ENCODE assay signal across 8 cellular contexts in the genomic region with DNA sequence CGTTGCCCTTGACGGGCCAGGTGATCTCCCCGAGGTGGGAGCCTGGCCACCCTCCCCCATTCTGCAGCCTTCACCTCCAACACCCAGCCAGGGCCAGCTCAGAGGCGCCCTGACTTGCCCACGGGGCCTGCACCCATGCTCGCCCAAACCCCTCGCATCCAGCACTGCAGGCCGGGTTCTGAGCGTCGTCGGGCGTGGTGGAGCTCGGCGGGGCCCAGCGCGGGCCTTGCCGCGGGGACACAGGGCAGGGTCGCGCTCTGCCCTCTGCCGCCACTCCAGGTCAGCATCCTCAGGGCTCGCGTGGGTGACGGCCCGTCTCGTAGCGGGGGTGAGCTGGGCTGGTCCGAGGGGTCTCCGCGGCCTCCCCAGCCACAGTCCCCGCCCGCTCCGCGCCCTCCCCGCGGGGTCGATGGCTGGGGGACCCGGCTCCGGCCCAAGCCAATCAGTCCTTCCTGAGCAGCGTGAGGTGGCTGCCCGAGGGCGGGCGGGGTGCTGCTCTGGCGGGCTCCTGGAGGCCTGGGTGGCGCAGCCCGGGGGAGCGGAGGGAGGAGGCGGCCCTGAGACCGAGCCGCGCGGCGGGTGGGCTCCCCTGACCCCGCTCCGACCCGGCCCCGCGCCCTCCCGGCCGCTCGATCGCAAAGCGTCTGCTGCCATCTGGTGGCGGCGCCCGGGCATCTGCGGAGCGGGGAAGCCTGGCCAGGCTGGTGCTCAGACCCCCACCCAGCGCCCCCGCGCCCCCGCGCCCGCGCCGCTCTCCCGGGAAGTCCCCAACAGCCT.
DNase-seq lines count a peak whose midpoint lies in the region; ATAC-seq and TF ChIP-seq lines count a peak whose summit lies in the region.

No MANE protein-coding gene starts in this region.

- peak; percentile 87 for ATAC-seq in GM19438 (IDR thresholded peaks at IDR 0.05; ENCODE audit: low read depth, unreplicated experiment)
- ATAC-seq in mucosa of descending colon, result peak; percentile 76
- ATAC-seq in GM21423 (IDR thresholded peaks at IDR 0.05; ENCODE audit: unreplicated experiment), result no peak

- H3K4me3 ChIP-seq in BE2C (ENCODE audit: low read depth, low read length) (peak overlapping the region; percentile 66), mucosa of descending colon (no peak overlapping the region)

- no peaks in the 10 kb centered on the region for H3K36me3 ChIP-seq in BE2C
- H3K36me3 ChIP-seq in mucosa of descending colon (ENCODE audit: low read depth), result no peaks in the 10 kb centered on the region

- H3K9me3 ChIP-seq in BE2C, result no peaks in the 10 kb centered on the region
- no peaks in the 10 kb centered on the region for H3K9me3 ChIP-seq in mucosa of descending colon

- H3K36me3 Mint-ChIP-seq in activated CD4-positive, alpha-beta memory T cell treated with anti-CD3 and anti-CD28 coated beads, Interleukin-2, amount 10 ng/mL, durations not matched to agents 7 days and 5 days (ENCODE audit: low read depth), result no peaks in the 10 kb centered on the region

- peak overlapping the region; percentile 60 for H3K4me3 Mint-ChIP-seq in activated CD4-positive, alpha-beta memory T cell treated with anti-CD3 and anti-CD28 coated beads, Interleukin-2, amount 10 ng/mL, durations not matched to agents 7 days and 5 days

- H3K4me1 ChIP-seq in BE2C (no peaks in the 10 kb centered on the region; the same call in 1 of the 2 replicates), mucosa of descending colon (ENCODE audit: low read depth) (peaks cover 5% of the 10 kb centered on the region)

- peaks cover 24% of the 10 kb centered on the region for H3K27me3 Mint-ChIP-seq in activated CD4-positive, alpha-beta memory T cell treated with anti-CD3 and anti-CD28 coated beads, Interleukin-2, amount 10 ng/mL, durations not matched to agents 7 days and 5 days

- H3K9me3 Mint-ChIP-seq in activated CD4-positive, alpha-beta memory T cell treated with anti-CD3 and anti-CD28 coated beads, Interleukin-2, amount 10 ng/mL, durations not matched to agents 7 days and 5 days, result no peaks in the 10 kb centered on the region

- TF ChIP-seq CTCF in BE2C (IDR thresholded peaks at IDR 0.05; ENCODE audit: low read depth, low read length) (peak; percentile 58), mucosa of descending colon (IDR thresholded peaks at IDR 0.05) (peak; percentile 82)

- H3K27me3 ChIP-seq in BE2C, result no peaks in the 10 kb centered on the region

- CTCF ChIA-PET in activated CD4-positive, alpha-beta memory T cell treated with anti-CD3 and anti-CD28 coated beads, Interleukin-2, amount 10 ng/mL, durations not matched to agents 7 days and 5 days (lab: Charles Lee), result interaction anchor here (0.7 to 6.7 kb wide), 16 partner anchors 12 to 201 kb away, joined by 3 to 62 read pairs (median 4); a partner anchor contains a TSS

- DNase-seq in BE2C, result peak; percentile 81
- peak; percentile 19 to 80 for DNase-seq in NCI-H1930 (lab: John Stamatoyannopoulos, UW)
- DNase-seq in activated CD4-positive, alpha-beta memory T cell treated with anti-CD3 and anti-CD28 coated beads, Interleukin-2, amount 10 ng/mL, durations not matched to agents 7 days and 5 days, result peak; percentile 67
- DNase-seq in effector CD8-positive, alpha-beta T cell (lab: John Stamatoyannopoulos, UW), result peak; percentile 60
- peak in 2 of 3 donors; percentile 68 to 69 for DNase-seq in mucosa of descending colon
- DNase-seq in stimulated activated CD8-positive, alpha-beta memory T cell treated with anti-CD3 and anti-CD28 coated beads, Interleukin-4, amount 100 ng/mL, for 24 hours (ENCODE audit: low read depth), result peak; percentile 55

- H3K27ac Mint-ChIP-seq in activated CD4-positive, alpha-beta memory T cell treated with anti-CD3 and anti-CD28 coated beads, Interleukin-2, amount 10 ng/mL, durations not matched to agents 7 days and 5 days, result no peak overlapping the region

- POLR2A ChIA-PET in activated CD4-positive, alpha-beta memory T cell treated with anti-CD3 and anti-CD28 coated beads, Interleukin-2, amount 10 ng/mL, durations not matched to agents 7 days and 5 days (lab: Charles Lee), result interaction anchor here (1.1 to 1.8 kb wide), 5 partner anchors 13 to 143 kb away, joined by 3 to 6 read pairs (median 3); no protein-coding TSS in a partner anchor

- H3K4me1 Mint-ChIP-seq in activated CD4-positive, alpha-beta memory T cell treated with anti-CD3 and anti-CD28 coated beads, Interleukin-2, amount 10 ng/mL, durations not matched to agents 7 days and 5 days, result peaks cover 18% of the 10 kb centered on the region

- intact Hi-C loops in mucosa of descending colon (cut with DNase I, micrococcal nuclease), result loop anchor here (10.0 kb wide), 2 partner anchors 108 to 138 kb away; no protein-coding TSS in a partner anchor
